ENCODE assay signal across 27 cellular contexts in genomic region chr17:27871407-27871806, GRCh38.
"Had no signal": no experiment of that assay in that cellular context is flagged by ENCODE, and none has a peak within 500 bp of the region (broad histone marks: within the 10 kb centered on the region; RNA-seq: fewer than 3 reads in every experiment).

No MANE protein-coding gene starts in this region.

- H2AFZ ChIP-seq: neural progenitor cell, parathyroid adenoma had no signal

- H3K9me3 ChIP-seq: lower lobe of right lung, neutrophil, spleen, suprapubic skin, thoracic aorta, tibial artery, upper lobe of left lung, vagina had no signal

- H3K27me3 ChIP-seq: left lung, neural progenitor cell, neutrophil, spleen, suprapubic skin, tibial artery, upper lobe of left lung, vagina had no signal

- H3K27ac Mint-ChIP-seq: natural killer cell; nephron progenitor cell; neural progenitor cell; stimulated activated effector memory CD8-positive, alpha-beta T cell treated with anti-CD3 and anti-CD28 coated beads, Interleukin-12 subunit alpha, Interleukin-12 subunit beta, amount 100 ng/mL, for 72 hours; stimulated activated naive CD8-positive, alpha-beta T cell treated with anti-CD3 and anti-CD28 coated beads, Interleukin-15, Interleukin-2, amounts not matched to agents 100 ng/mL and 50 ng/mL, for 24 hours had no signal

- H3K4me3 Mint-ChIP-seq: naive B cell; natural killer cell; nephron progenitor cell; neural progenitor cell; stimulated activated effector memory CD8-positive, alpha-beta T cell treated with anti-CD3 and anti-CD28 coated beads, Interleukin-12 subunit alpha, Interleukin-12 subunit beta, amount 100 ng/mL, for 72 hours; stimulated activated naive CD8-positive, alpha-beta T cell treated with anti-CD3 and anti-CD28 coated beads, Interleukin-15, Interleukin-2, amounts not matched to agents 100 ng/mL and 50 ng/mL, for 24 hours had no signal

- H3K9me3 Mint-ChIP-seq: nephron progenitor cell; stimulated activated effector memory CD8-positive, alpha-beta T cell treated with anti-CD3 and anti-CD28 coated beads, Interleukin-12 subunit alpha, Interleukin-12 subunit beta, amount 100 ng/mL, for 72 hours; stimulated activated naive CD8-positive, alpha-beta T cell treated with anti-CD3 and anti-CD28 coated beads, Interleukin-15, Interleukin-2, amounts not matched to agents 100 ng/mL and 50 ng/mL, for 24 hours had no signal

- DNase-seq: hippocampal formation; kidney glomerular epithelial cell; left cardiac atrium; left lung; lower lobe of right lung; mammary epithelial cell; mesenchymal stem cell; naive B cell; natural killer cell; nephron progenitor cell; occipital lobe; right cardiac atrium; spleen; stimulated activated CD4-positive, alpha-beta T cell treated with anti-CD3 and anti-CD28 coated beads, Interleukin-4, amount 100 ng/mL, for 24 hours; stimulated activated naive CD4-positive, alpha-beta T cell; tibial artery; upper lobe of left lung had no signal

- H3K4me3 ChIP-seq: left lung, lower lobe of right lung, neural progenitor cell, skin epidermis, spleen, suprapubic skin, thoracic aorta, tibial artery, upper lobe of left lung, vagina had no signal

- H3K27ac ChIP-seq: left lung, lower lobe of right lung, neural progenitor cell, neutrophil, parathyroid adenoma, skin epidermis, spleen, suprapubic skin, thoracic aorta, tibial artery, upper lobe of left lung, vagina had no signal

- H3K36me3 ChIP-seq: left lung, lower lobe of right lung, neural progenitor cell, neutrophil, upper lobe of left lung, vagina had no signal

- H3K4me2 ChIP-seq: neural progenitor cell had no signal

- H3K9ac ChIP-seq: neural progenitor cell, parathyroid adenoma had no signal

- H3K27me3 Mint-ChIP-seq: stimulated activated naive CD8-positive, alpha-beta T cell treated with anti-CD3 and anti-CD28 coated beads, Interleukin-15, Interleukin-2, amounts not matched to agents 100 ng/mL and 50 ng/mL, for 24 hours had no signal

- H3K4me1 Mint-ChIP-seq: naive B cell; natural killer cell; nephron progenitor cell; stimulated activated effector memory CD8-positive, alpha-beta T cell treated with anti-CD3 and anti-CD28 coated beads, Interleukin-12 subunit alpha, Interleukin-12 subunit beta, amount 100 ng/mL, for 72 hours had no signal

- H3K79me2 ChIP-seq: parathyroid adenoma had no signal

- H3K4me1 ChIP-seq: left lung, lower lobe of right lung, neural progenitor cell, spleen, suprapubic skin, tibial artery, upper lobe of left lung, vagina had no signal

- H3K36me3 Mint-ChIP-seq: natural killer cell; neural progenitor cell; stimulated activated effector memory CD8-positive, alpha-beta T cell treated with anti-CD3 and anti-CD28 coated beads, Interleukin-12 subunit alpha, Interleukin-12 subunit beta, amount 100 ng/mL, for 72 hours had no signal

- ATAC-seq: left cardiac atrium; left lung; lower lobe of right lung; natural killer cell; right cardiac atrium; sciatic nerve; stimulated activated effector memory CD8-positive, alpha-beta T cell treated with anti-CD3 and anti-CD28 coated beads, Interleukin-12 subunit alpha, Interleukin-12 subunit beta, amount 100 ng/mL, for 72 hours had no signal
